In the genomic region with DNA sequence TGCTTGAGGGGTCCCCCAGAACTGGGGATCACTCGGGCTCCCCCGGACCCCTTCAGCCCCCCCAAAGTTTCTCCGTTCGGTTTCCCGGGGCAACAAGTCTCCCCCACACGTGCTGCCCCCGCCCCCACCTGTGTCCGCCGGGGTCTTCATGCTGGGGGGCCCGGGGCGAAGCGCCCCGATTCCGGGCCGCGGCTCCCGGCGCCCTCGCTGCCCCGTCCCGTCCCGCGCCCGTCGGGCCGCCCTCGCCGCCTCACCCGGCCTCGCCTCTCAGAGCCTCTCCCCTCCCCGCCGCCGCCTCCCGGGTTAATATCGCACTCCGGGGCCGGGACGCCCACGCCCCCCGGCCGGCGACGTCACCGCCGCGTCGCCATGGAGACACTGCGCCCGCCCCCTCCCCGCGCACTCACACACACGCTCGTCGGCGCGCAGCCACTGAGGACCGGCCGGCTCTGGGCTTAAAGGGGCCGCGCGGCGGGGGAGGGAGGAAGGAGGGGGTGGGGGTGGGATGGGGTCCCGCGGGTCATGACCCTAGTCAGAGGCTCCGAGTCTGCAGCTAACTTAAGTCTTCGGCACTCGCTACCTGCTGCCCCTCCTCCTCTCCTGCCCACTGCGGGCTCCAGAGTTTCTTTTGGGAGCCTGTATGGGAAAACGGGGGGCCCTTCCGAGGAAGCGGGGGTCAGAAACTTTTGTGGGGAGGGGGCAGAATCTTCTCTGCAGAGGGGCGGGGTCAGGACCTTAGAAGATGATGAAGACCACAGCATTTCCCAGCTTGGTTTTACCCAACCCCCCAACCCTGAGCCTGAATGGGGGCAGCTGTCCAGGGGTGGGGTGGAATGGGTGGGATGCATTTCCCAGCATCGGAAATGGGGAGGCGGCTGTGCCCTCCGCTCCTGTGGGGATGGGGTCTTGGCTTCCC, we compare ENCODE assay signal across 8 cellular contexts. TPM values are rescaled to one million over a fixed set of nuclear protein-coding genes. Genes with fewer than 3 reads are reported as not detected.
DNase-seq lines count a peak whose midpoint lies in the region; ATAC-seq, FAIRE-seq and TF ChIP-seq lines count a peak whose summit lies in the region.

A gene (minus strand): TSS at position 279 of the 916 bp plus-strand sequence. CDS start 129 bp downstream, at position 150.

- TF ChIP-seq CTCF in neutrophil (IDR thresholded peaks at IDR 0.05) (peak; percentile 68), subcutaneous adipose tissue (IDR thresholded peaks at IDR 0.05; ENCODE audit: low read depth) (no peak)

- H3K27ac ChIP-seq in SJSA1: peak within 1 kb of the TSS; percentile 73
- peak within 1 kb of the TSS; percentile 95 for H3K27ac ChIP-seq in neutrophil

- DNase-seq in DMS114 treated with DMSO at 0.1 percent for 48 hours (lab: John Stamatoyannopoulos, UW; ENCODE audit: unreplicated experiment): peak; percentile 77
- DNase-seq in M059J (ENCODE audit: low read depth): peak; percentile 87
- DNase-seq in SJSA1 (ENCODE audit: low read depth in 1 of 2, low spot score in 2 of 2): peak; percentile 83 to 91
- peak; percentile 93 for DNase-seq in activated naive CD4-positive, alpha-beta T cell treated with Interleukin-2 at 50 U/mL for 16 hours
- peak; percentile 96 to 98 for DNase-seq in frontal cortex (ENCODE audit: low spot score in 2 of 2)

- H3K4me1 ChIP-seq in SJSA1 (replicated peaks): peaks cover 41% of the 10 kb centered on the region
- peaks cover 31 to 41% of the 10 kb centered on the region in 2 experiments for H3K4me1 ChIP-seq in neutrophil (ENCODE audit: control insufficient read depth in 1 of 2, insufficient read depth in 1 of 2, low read depth in 1 of 2, low read length in 1 of 2)

- peak; percentile 46 for ATAC-seq in GM21786 (IDR thresholded peaks at IDR 0.05; ENCODE audit: unreplicated experiment)

- no peaks in the 10 kb centered on the region for H3K27me3 ChIP-seq in SJSA1 (replicated peaks)
- H3K27me3 ChIP-seq in neutrophil: peaks cover 38% of the 10 kb centered on the region

- FAIRE-seq in frontal cortex (lab: Jason Lieb, UNC): no peak

- peaks cover 27% of the 10 kb centered on the region for H3K36me3 ChIP-seq in SJSA1
- peaks cover 3% of the 10 kb centered on the region for H3K36me3 ChIP-seq in neutrophil

- no peaks in the 10 kb centered on the region; the same call in 1 of the 2 replicates for H3K9me3 ChIP-seq in SJSA1 (replicated peaks)
- H3K9me3 ChIP-seq in neutrophil: no peaks in the 10 kb centered on the region

- H3K4me3 ChIP-seq in SJSA1: peak within 1 kb of the TSS; percentile 85
- H3K4me3 ChIP-seq in neutrophil (ENCODE audit: low read depth in 1 of 2, low read length in 1 of 2): peak within 1 kb of the TSS; percentile 92 to 96

RNA-seq across cellular contexts. Expression of the gene that starts here (rescaled TPM):
- total RNA-seq in M059J (2014; rRNA removed; shearing (Covaris generic)): 34.6 and 42.1 TPM in 2 replicates
- total RNA-seq in SJSA1 (2014; rRNA removed; shearing (Covaris generic)): 11.0 and 32.6 TPM in 2 replicates
- 7.7 TPM for total RNA-seq in frontal cortex
- total RNA-seq in subcutaneous adipose tissue: 10 to 100 TPM in 3 of 4 donors, 1 to 10 TPM in 1; 9.9 to 19.4 (median 14.0) TPM

Comparison
In these comparisons a context has a peak if more than half of its experiments do, and no peak if none do; other contexts are left out.
1. Peak in every context shown above with its lines: DNase-seq, ATAC-seq, H3K4me3 ChIP-seq and H3K27ac ChIP-seq.